Comparison of ENCODE assay signal across 10 cellular contexts in genomic region chr21:45151484-45152115, GRCh38.
A peak's percentile ranks its signal among the peaks of the same experiment; 100 is the strongest.
DNase-seq lines count a peak whose midpoint lies in the region; ATAC-seq and TF ChIP-seq lines count a peak whose summit lies in the region.
"Had no signal": no experiment of that assay in that cellular context is flagged by ENCODE, and none has a peak within 500 bp of the region (broad histone marks: within the 10 kb centered on the region; RNA-seq: fewer than 3 reads in every experiment).

No MANE protein-coding gene starts in this region.

- H3K27ac Mint-ChIP-seq in osteocyte (ENCODE audit: unreplicated experiment), result peak overlapping the region; percentile 78

- H3K27me3 Mint-ChIP-seq in osteocyte (ENCODE audit: unreplicated experiment), result no peaks in the 10 kb centered on the region

- in situ Hi-C loops in brain microvascular endothelial cell (cut with HindIII; ENCODE audit: low pct_ligation_motif_present, low sequenced_read_pairs), result no loop called here

- H3K27ac ChIP-seq in HL-60 (replicated peaks) (peak overlapping the region; percentile 71), brain microvascular endothelial cell (peak overlapping the region; percentile 88)
- H3K27ac ChIP-seq: A549 had no signal

- no peaks in the 10 kb centered on the region for H3K27me3 ChIP-seq in HL-60 (ENCODE audit: insufficient read depth, poor library complexity, severe bottlenecking)
- no peaks in the 10 kb centered on the region for H3K27me3 ChIP-seq in brain microvascular endothelial cell (replicated peaks)
- H3K27me3 ChIP-seq: neutrophil had no signal

- POLR2A ChIA-PET in GM10248 (lab: Yijun Ruan, JAX), result no interaction called here

- CTCF ChIA-PET in GM10248 (lab: Yijun Ruan, JAX), result interaction anchor here (1.3 to 4.4 kb wide), 5 partner anchors 10 to 24 kb away, joined by 3 to 42 read pairs (median 7); no protein-coding TSS in a partner anchor

- H3K36me3 ChIP-seq in brain microvascular endothelial cell (replicated peaks), result peaks cover 7% of the 10 kb centered on the region
- H3K36me3 ChIP-seq: neutrophil had no signal

- H3K4me3 ChIP-seq in HL-60 (replicated peaks; ENCODE audit: insufficient read depth, low read length) (no peak overlapping the region), brain microvascular endothelial cell (ENCODE audit: low read depth, low read length) (no peak overlapping the region)
- H3K4me3 ChIP-seq: A549 had no signal

- TF ChIP-seq CTCF in HL-60 (IDR thresholded peaks at IDR 0.05; ENCODE audit: insufficient read depth, low read length) (no peak), brain microvascular endothelial cell (IDR thresholded peaks at IDR 0.05; ENCODE audit: low read depth, low read length, missing control alignments) (no peak), osteocyte (IDR thresholded peaks at IDR 0.05) (no peak), GM10248 (IDR thresholded peaks at IDR 0.05; ENCODE audit: control extremely low read depth, extremely low read depth, low read depth, missing control alignments) (no peak)

- no peak overlapping the region for H3K4me3 Mint-ChIP-seq in osteocyte (ENCODE audit: unreplicated experiment)

- peaks cover 12% of the 10 kb centered on the region for H3K36me3 Mint-ChIP-seq in osteocyte (ENCODE audit: unreplicated experiment)

- H3K4me1 Mint-ChIP-seq in osteocyte (ENCODE audit: unreplicated experiment), result peaks cover 64% of the 10 kb centered on the region

- H3K9me3 Mint-ChIP-seq in osteocyte (ENCODE audit: unreplicated experiment), result no peaks in the 10 kb centered on the region

- ATAC-seq in HG03095 (IDR thresholded peaks at IDR 0.05; ENCODE audit: unreplicated experiment), result no peak
- ATAC-seq: A549 had no signal

- DNase-seq in NOMO-1 treated with DMSO at 0.1 percent for 48 hours (lab: John Stamatoyannopoulos, UW; ENCODE audit: unreplicated experiment) (peak; percentile 9), NOMO-1 treated with dmso at 0.1 percent for 144 hours (lab: John Stamatoyannopoulos, UW; ENCODE audit: unreplicated experiment) (no peak), HL-60 (ENCODE audit: low read depth in 1 of 2, low spot score in 1 of 2) (peak in 1 of 2 experiments; percentile 28), brain microvascular endothelial cell (no peak), osteocyte (ENCODE audit: extremely low spot score, unreplicated experiment) (peak; percentile 73), HT-29 (ENCODE audit: low spot score) (no peak), GM10248 (ENCODE audit: extremely low spot score) (no peak)

Comparison
In these comparisons a context has a peak if more than half of its experiments do, and no peak if none do; other contexts are left out.
1. DNase-seq: peak in NOMO-1 treated with DMSO at 0.1 percent for 48 hours (single experiment) and osteocyte (single experiment); none in NOMO-1 treated with dmso at 0.1 percent for 144 hours (single experiment), brain microvascular endothelial cell (single experiment), HT-29 (single experiment) and GM10248 (single experiment).